1 cellular context compared by ENCODE assay signal in the genomic region with DNA sequence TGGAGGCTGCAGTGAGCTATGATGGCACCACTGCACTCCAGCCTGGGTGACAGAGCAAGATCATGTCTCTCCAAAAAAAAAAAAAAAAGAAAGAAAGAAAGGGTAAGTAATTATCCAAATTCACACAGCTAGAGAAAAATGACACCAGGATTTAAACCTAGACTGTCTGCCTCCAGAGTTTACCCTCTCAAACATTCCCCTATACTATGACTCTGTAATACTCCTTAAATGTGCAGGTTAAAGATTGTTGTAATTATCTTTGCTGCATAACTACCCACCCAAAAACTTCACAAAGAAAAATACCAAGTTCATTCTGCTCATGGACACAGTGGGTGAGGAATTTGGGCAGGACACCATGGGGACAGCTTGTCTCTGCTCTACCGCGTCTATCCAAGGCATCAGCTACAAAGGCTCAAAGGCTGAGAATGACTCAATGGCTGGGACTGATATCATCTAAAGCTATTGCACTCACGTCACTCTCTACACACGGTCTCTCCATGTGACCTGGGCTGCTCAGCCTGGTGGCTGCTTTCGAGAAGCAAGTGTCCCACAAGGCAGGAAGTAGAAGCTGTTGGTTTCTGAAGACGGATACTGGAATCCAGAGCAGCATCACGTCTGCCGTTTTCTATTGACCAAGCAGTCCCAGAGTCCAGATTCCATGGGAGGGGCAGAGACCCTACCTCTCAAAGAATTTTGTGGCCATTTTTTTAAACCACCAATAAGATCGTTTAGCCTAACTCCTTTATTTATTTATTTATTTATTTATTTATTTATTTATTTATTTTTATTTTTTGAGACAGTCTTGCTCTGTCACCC.
TF ChIP-seq lines count a peak whose summit lies in the region.

No MANE protein-coding gene starts in this region.

TF ChIP-seq in HEK293, 187 proteins besides CTCF, POLR2A, EP300 and RAD21 (continued from another document and continues in another):
- TF ChIP-seq, protein P1, sequence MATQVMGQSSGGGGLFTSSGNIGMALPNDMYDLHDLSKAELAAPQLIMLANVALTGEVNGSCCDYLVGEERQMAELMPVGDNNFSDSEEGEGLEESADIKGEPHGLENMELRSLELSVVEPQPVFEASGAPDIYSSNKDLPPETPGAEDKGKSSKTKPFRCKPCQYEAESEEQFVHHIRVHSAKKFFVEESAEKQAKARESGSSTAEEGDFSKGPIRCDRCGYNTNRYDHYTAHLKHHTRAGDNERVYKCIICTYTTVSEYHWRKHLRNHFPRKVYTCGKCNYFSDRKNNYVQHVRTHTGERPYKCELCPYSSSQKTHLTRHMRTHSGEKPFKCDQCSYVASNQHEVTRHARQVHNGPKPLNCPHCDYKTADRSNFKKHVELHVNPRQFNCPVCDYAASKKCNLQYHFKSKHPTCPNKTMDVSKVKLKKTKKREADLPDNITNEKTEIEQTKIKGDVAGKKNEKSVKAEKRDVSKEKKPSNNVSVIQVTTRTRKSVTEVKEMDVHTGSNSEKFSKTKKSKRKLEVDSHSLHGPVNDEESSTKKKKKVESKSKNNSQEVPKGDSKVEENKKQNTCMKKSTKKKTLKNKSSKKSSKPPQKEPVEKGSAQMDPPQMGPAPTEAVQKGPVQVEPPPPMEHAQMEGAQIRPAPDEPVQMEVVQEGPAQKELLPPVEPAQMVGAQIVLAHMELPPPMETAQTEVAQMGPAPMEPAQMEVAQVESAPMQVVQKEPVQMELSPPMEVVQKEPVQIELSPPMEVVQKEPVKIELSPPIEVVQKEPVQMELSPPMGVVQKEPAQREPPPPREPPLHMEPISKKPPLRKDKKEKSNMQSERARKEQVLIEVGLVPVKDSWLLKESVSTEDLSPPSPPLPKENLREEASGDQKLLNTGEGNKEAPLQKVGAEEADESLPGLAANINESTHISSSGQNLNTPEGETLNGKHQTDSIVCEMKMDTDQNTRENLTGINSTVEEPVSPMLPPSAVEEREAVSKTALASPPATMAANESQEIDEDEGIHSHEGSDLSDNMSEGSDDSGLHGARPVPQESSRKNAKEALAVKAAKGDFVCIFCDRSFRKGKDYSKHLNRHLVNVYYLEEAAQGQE (tag by site-specific recombination; IDR thresholded peaks at IDR 0.05): peak; percentile 87
- TF ChIP-seq, protein P2, sequence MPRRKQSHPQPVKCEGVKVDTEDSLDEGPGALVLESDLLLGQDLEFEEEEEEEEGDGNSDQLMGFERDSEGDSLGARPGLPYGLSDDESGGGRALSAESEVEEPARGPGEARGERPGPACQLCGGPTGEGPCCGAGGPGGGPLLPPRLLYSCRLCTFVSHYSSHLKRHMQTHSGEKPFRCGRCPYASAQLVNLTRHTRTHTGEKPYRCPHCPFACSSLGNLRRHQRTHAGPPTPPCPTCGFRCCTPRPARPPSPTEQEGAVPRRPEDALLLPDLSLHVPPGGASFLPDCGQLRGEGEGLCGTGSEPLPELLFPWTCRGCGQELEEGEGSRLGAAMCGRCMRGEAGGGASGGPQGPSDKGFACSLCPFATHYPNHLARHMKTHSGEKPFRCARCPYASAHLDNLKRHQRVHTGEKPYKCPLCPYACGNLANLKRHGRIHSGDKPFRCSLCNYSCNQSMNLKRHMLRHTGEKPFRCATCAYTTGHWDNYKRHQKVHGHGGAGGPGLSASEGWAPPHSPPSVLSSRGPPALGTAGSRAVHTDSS (tag by site-specific recombination; IDR thresholded peaks at IDR 0.05): no peak
- TF ChIP-seq ZNF792 (tag by site-specific recombination; IDR thresholded peaks at IDR 0.05): no peak
- no peak for TF ChIP-seq ZNF10 (tag by site-specific recombination; IDR thresholded peaks at IDR 0.05)
- no peak for TF ChIP-seq ZNF529 (tag by site-specific recombination; IDR thresholded peaks at IDR 0.05; ENCODE audit: insufficient replicate concordance)
- TF ChIP-seq ZFHX2 (tag by site-specific recombination; conservative IDR thresholded peaks at IDR 0.05): no peak
- no peak for TF ChIP-seq ZNF473 (tag by site-specific recombination; IDR thresholded peaks at IDR 0.05)
- TF ChIP-seq FEZF1 (tag by site-specific recombination; IDR thresholded peaks at IDR 0.05): peak; percentile 84
- TF ChIP-seq KLF8 (tag by site-specific recombination; IDR thresholded peaks at IDR 0.05): no peak
- TF ChIP-seq ZNF549 (tag by site-specific recombination; IDR thresholded peaks at IDR 0.05): no peak
- no peak; the same call in 1 of the 2 replicates for TF ChIP-seq ZNF214 (tag by site-specific recombination; IDR thresholded peaks at IDR 0.05; ENCODE audit: borderline replicate concordance)
- TF ChIP-seq ZNF140 (tag by site-specific recombination; IDR thresholded peaks at IDR 0.05): peak; percentile 62
- TF ChIP-seq KLF10 (tag by site-specific recombination; IDR thresholded peaks at IDR 0.05): no peak
- TF ChIP-seq ZNF626 (tag by site-specific recombination; IDR thresholded peaks at IDR 0.05): no peak
- no peak for TF ChIP-seq ZNF624 (tag by site-specific recombination; IDR thresholded peaks at IDR 0.05)
- no peak for TF ChIP-seq ZNF544 (tag by site-specific recombination; IDR thresholded peaks at IDR 0.05)
- TF ChIP-seq ZNF302 (tag by site-specific recombination; IDR thresholded peaks at IDR 0.05; ENCODE audit: low read depth): no peak
- TF ChIP-seq GLIS2 (tag by site-specific recombination; IDR thresholded peaks at IDR 0.05): no peak
- TF ChIP-seq, protein P3, sequence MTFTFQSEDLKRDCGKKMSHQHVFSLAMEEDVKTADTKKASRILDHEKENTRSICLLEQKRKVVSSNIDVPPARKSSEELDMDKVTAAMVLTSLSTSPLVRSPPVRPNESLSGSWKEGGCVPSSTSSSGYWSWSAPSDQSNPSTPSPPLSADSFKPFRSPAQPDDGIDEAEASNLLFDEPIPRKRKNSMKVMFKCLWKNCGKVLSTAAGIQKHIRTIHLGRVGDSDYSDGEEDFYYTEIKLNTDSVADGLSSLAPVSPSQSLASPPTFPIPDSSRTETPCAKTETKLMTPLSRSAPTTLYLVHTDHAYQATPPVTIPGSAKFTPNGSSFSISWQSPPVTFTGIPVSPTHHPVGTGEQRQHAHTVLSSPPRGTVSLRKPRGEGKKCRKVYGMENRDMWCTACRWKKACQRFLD (tag by site-specific recombination; IDR thresholded peaks at IDR 0.05): 0 out of 2 replicates have a peak, but pooled peaks have one; percentile 32
- TF ChIP-seq ZNF785 (tag by site-specific recombination; IDR thresholded peaks at IDR 0.05): no peak
- no peak; the same call in 1 of the 2 replicates for TF ChIP-seq ZEB2 (tag by site-specific recombination; IDR thresholded peaks at IDR 0.05)
- peak; percentile 46 for TF ChIP-seq SP3 (tag by site-specific recombination; IDR thresholded peaks at IDR 0.05)
- 0 out of 2 replicates have a peak, but pooled peaks have one; percentile 81 for TF ChIP-seq ZNF202 (tag by site-specific recombination; IDR thresholded peaks at IDR 0.05; ENCODE audit: borderline replicate concordance)
- TF ChIP-seq, protein P4, sequence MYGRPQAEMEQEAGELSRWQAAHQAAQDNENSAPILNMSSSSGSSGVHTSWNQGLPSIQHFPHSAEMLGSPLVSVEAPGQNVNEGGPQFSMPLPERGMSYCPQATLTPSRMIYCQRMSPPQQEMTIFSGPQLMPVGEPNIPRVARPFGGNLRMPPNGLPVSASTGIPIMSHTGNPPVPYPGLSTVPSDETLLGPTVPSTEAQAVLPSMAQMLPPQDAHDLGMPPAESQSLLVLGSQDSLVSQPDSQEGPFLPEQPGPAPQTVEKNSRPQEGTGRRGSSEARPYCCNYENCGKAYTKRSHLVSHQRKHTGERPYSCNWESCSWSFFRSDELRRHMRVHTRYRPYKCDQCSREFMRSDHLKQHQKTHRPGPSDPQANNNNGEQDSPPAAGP (tag by site-specific recombination; IDR thresholded peaks at IDR 0.05): no peak
- TF ChIP-seq, protein P5, sequence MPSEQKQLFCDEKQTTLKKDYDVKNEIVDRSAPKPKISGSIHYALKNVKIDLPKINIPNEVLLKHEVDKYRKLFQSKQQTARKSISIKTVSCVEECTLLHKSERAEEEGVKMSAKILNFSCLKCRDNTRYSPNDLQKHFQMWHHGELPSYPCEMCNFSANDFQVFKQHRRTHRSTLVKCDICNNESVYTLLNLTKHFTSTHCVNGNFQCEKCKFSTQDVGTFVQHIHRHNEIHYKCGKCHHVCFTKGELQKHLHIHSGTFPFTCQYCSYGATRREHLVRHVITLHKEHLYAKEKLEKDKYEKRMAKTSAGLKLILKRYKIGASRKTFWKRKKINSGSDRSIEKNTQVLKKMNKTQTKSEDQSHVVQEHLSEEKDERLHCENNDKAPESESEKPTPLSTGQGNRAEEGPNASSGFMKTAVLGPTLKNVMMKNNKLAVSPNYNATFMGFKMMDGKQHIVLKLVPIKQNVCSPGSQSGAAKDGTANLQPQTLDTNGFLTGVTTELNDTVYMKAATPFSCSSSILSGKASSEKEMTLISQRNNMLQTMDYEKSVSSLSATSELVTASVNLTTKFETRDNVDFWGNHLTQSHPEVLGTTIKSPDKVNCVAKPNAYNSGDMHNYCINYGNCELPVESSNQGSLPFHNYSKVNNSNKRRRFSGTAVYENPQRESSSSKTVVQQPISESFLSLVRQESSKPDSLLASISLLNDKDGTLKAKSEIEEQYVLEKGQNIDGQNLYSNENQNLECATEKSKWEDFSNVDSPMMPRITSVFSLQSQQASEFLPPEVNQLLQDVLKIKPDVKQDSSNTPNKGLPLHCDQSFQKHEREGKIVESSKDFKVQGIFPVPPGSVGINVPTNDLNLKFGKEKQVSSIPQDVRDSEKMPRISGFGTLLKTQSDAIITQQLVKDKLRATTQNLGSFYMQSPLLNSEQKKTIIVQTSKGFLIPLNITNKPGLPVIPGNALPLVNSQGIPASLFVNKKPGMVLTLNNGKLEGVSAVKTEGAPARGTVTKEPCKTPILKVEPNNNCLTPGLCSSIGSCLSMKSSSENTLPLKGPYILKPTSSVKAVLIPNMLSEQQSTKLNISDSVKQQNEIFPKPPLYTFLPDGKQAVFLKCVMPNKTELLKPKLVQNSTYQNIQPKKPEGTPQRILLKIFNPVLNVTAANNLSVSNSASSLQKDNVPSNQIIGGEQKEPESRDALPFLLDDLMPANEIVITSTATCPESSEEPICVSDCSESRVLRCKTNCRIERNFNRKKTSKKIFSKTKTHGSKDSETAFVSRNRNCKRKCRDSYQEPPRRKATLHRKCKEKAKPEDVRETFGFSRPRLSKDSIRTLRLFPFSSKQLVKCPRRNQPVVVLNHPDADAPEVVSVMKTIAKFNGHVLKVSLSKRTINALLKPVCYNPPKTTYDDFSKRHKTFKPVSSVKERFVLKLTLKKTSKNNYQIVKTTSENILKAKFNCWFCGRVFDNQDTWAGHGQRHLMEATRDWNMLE (tag by site-specific recombination; conservative IDR thresholded peaks at IDR 0.05; ENCODE audit: low read depth): peak; percentile 98
- no peak; the same call in 1 of the 2 replicates for TF ChIP-seq KLF7 (tag by site-specific recombination; IDR thresholded peaks at IDR 0.05; ENCODE audit: borderline replicate concordance)
- no peak for TF ChIP-seq ZNF37A (tag by site-specific recombination; IDR thresholded peaks at IDR 0.05)
- TF ChIP-seq ZNF324 (tag by site-specific recombination; IDR thresholded peaks at IDR 0.05): no peak
- no peak for TF ChIP-seq SCRT1 (tag by site-specific recombination; IDR thresholded peaks at IDR 0.05; ENCODE audit: borderline replicate concordance)
- TF ChIP-seq ZNF16 (tag by site-specific recombination; IDR thresholded peaks at IDR 0.05; ENCODE audit: low read depth): no peak
- TF ChIP-seq ZNF658 (tag by site-specific recombination; IDR thresholded peaks at IDR 0.05): no peak
- TF ChIP-seq ZFP37 (tag by site-specific recombination; IDR thresholded peaks at IDR 0.05): peak; percentile 88; the same call in 1 of the 2 replicates
- no peak for TF ChIP-seq ZNF341 (tag by site-specific recombination; IDR thresholded peaks at IDR 0.05; ENCODE audit: low read depth)
- no peak for TF ChIP-seq ZNF843 (tag by site-specific recombination; IDR thresholded peaks at IDR 0.05)
- TF ChIP-seq, protein P6, sequence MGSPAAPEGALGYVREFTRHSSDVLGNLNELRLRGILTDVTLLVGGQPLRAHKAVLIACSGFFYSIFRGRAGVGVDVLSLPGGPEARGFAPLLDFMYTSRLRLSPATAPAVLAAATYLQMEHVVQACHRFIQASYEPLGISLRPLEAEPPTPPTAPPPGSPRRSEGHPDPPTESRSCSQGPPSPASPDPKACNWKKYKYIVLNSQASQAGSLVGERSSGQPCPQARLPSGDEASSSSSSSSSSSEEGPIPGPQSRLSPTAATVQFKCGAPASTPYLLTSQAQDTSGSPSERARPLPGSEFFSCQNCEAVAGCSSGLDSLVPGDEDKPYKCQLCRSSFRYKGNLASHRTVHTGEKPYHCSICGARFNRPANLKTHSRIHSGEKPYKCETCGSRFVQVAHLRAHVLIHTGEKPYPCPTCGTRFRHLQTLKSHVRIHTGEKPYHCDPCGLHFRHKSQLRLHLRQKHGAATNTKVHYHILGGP (tag by site-specific recombination; IDR thresholded peaks at IDR 0.05): no peak
- TF ChIP-seq, protein P7, sequence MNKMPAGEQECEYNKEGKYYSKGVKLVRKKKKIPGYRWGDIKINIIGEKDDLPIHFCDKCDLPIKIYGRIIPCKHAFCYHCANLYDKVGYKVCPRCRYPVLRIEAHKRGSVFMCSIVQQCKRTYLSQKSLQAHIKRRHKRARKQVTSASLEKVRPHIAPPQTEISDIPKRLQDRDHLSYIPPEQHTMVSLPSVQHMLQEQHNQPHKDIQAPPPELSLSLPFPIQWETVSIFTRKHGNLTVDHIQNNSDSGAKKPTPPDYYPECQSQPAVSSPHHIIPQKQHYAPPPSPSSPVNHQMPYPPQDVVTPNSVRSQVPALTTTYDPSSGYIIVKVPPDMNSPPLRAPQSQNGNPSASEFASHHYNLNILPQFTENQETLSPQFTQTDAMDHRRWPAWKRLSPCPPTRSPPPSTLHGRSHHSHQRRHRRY (tag by site-specific recombination; IDR thresholded peaks at IDR 0.05): no peak
- no peak for TF ChIP-seq ZNF175 (tag by site-specific recombination; IDR thresholded peaks at IDR 0.05)
- TF ChIP-seq ZNF2 (tag by site-specific recombination; IDR thresholded peaks at IDR 0.05): no peak
- no peak for TF ChIP-seq ZNF114 (tag by site-specific recombination; IDR thresholded peaks at IDR 0.05)
- no peak for TF ChIP-seq ZNF621 (tag by site-specific recombination; IDR thresholded peaks at IDR 0.05)
- peak; percentile 95 for TF ChIP-seq ZNF266 (tag by site-specific recombination; IDR thresholded peaks at IDR 0.05; ENCODE audit: low read depth)
- TF ChIP-seq ZNF169 (tag by site-specific recombination; IDR thresholded peaks at IDR 0.05): no peak
- no peak for TF ChIP-seq ZNF777 (tag by site-specific recombination; IDR thresholded peaks at IDR 0.05; ENCODE audit: borderline replicate concordance)
